In genomic region chr16:75648265-75649076, GRCh38 we compare ENCODE assay signal across 8 cellular contexts. TPM values are rescaled to one million over a fixed set of nuclear protein-coding genes. Genes with fewer than 3 reads are reported as not detected.
A peak's percentile ranks its signal among the peaks of the same experiment; 100 is the strongest.
DNase-seq lines count a peak whose midpoint lies in the region; ATAC-seq and TF ChIP-seq lines count a peak whose summit lies in the region.

No MANE protein-coding gene starts in this region.

- peaks cover 98% of the 10 kb centered on the region for H3K79me2 ChIP-seq in DND-41 (ENCODE audit: insufficient read depth, low read length)
- H3K79me2 ChIP-seq in neural progenitor cell (ENCODE audit: low read depth): peaks cover 95% of the 10 kb centered on the region

- TF ChIP-seq CTCF in DND-41 (IDR thresholded peaks at IDR 0.05; ENCODE audit: borderline replicate concordance, extremely low read depth, low read length, poor library complexity, severe bottlenecking): no peak
- TF ChIP-seq CTCF in RWPE2 (IDR thresholded peaks at IDR 0.05; ENCODE audit: poor library complexity, severe bottlenecking): no peak
- TF ChIP-seq CTCF in foreskin fibroblast (IDR thresholded peaks at IDR 0.05; ENCODE audit: low read depth, low read length): no peak
- TF ChIP-seq CTCF in neural progenitor cell (IDR thresholded peaks at IDR 0.05): no peak

- no peaks in the 10 kb centered on the region for H3K9me3 ChIP-seq in DND-41 (ENCODE audit: insufficient read depth, low read length, severe bottlenecking)
- no peaks in the 10 kb centered on the region for H3K9me3 ChIP-seq in RWPE2 (ENCODE audit: severe bottlenecking)
- H3K9me3 ChIP-seq in neural progenitor cell (ENCODE audit: low read depth): no peaks in the 10 kb centered on the region
- H3K9me3 ChIP-seq in stomach smooth muscle (ENCODE audit: control insufficient read depth in 2 of 2, low read length in 2 of 2): no peaks in the 10 kb centered on the region

- peak overlapping the region; percentile 92 for H3K27ac Mint-ChIP-seq in neural progenitor cell

- H3K36me3 ChIP-seq in DND-41 (ENCODE audit: insufficient read depth, low read length) (peaks cover 48% of the 10 kb centered on the region), RWPE2 (ENCODE audit: low read depth) (peaks cover 57% of the 10 kb centered on the region), neural progenitor cell (no peaks in the 10 kb centered on the region), stomach smooth muscle (ENCODE audit: control insufficient read depth in 2 of 2, insufficient read depth in 2 of 2, low read length in 2 of 2) (peaks cover 4 to 12% of the 10 kb centered on the region in 2 donors)

- H3K9me3 Mint-ChIP-seq in neural progenitor cell: no peaks in the 10 kb centered on the region

- peak overlapping the region; percentile 82 for H2AFZ ChIP-seq in DND-41 (ENCODE audit: low read depth, low read length)
- peak overlapping the region; percentile 99 for H2AFZ ChIP-seq in neural progenitor cell (replicated peaks)

- H3K27me3 ChIP-seq in DND-41 (ENCODE audit: insufficient read depth, low read length, poor library complexity) (no peaks in the 10 kb centered on the region), RWPE2 (ENCODE audit: insufficient read depth, poor library complexity, severe bottlenecking) (no peaks in the 10 kb centered on the region), neural progenitor cell (no peaks in the 10 kb centered on the region), stomach smooth muscle (ENCODE audit: control insufficient read depth in 1 of 2, insufficient read depth in 2 of 2, low read length in 2 of 2) (no peaks in the 10 kb centered on the region)

- ATAC-seq in DND-41 (ENCODE audit: insufficient read depth, low read depth) (peak; percentile 47), GM21723 (IDR thresholded peaks at IDR 0.05; ENCODE audit: unreplicated experiment) (peak; percentile 42), RWPE2 (ENCODE audit: low read depth) (peak; percentile 33)

- H3K9ac ChIP-seq in DND-41 (ENCODE audit: low read depth, low read length) (peak overlapping the region; percentile 83), neural progenitor cell (peak overlapping the region; percentile 87), stomach smooth muscle (ENCODE audit: low read length in 2 of 2) (peak overlapping the region; percentile 95 to 98)

- H4K20me1 ChIP-seq in DND-41 (ENCODE audit: insufficient read depth, low read length) (peaks cover 53% of the 10 kb centered on the region; the same call in 1 of the 2 replicates), neural progenitor cell (ENCODE audit: low read depth) (peaks cover 32% of the 10 kb centered on the region)

- peaks cover 23% of the 10 kb centered on the region for H3K36me3 Mint-ChIP-seq in neural progenitor cell

- H3K4me1 Mint-ChIP-seq in neural progenitor cell: peaks cover 36% of the 10 kb centered on the region

- H3K27me3 Mint-ChIP-seq in neural progenitor cell (ENCODE audit: insufficient read depth, low read depth): peaks cover 5% of the 10 kb centered on the region

- H3K27ac ChIP-seq in DND-41 (ENCODE audit: low read length) (peak overlapping the region; percentile 90), RWPE2 (ENCODE audit: poor library complexity, severe bottlenecking) (peak overlapping the region; percentile 84), neural progenitor cell (peak overlapping the region; percentile 87), stomach smooth muscle (ENCODE audit: low read length) (peak overlapping the region; percentile 90)

- H3K4me1 ChIP-seq in DND-41 (ENCODE audit: insufficient read depth, low read length) (peaks cover 62% of the 10 kb centered on the region), RWPE2 (ENCODE audit: insufficient read depth, poor library complexity, severe bottlenecking) (peaks cover 17% of the 10 kb centered on the region), neural progenitor cell (peaks cover 15% of the 10 kb centered on the region), stomach smooth muscle (ENCODE audit: control insufficient read depth, insufficient read depth, low read length) (peaks cover 25% of the 10 kb centered on the region)

- H3K4me3 ChIP-seq in DND-41 (ENCODE audit: low read depth in 1 of 2, low read length in 2 of 2) (peak overlapping the region; percentile 86 to 97), RWPE2 (ENCODE audit: severe bottlenecking) (peak overlapping the region; percentile 75), foreskin fibroblast (ENCODE audit: low read depth in 1 of 2, low read length in 2 of 2) (peak overlapping the region; percentile 68 to 97), neural progenitor cell (peak overlapping the region; percentile 95), stomach smooth muscle (ENCODE audit: low read length in 2 of 2) (peak overlapping the region; percentile 99)

- peak; percentile 86 for DNase-seq in DND-41
- DNase-seq in KG1 (lab: John Stamatoyannopoulos, UW): peak; percentile 58
- peak; percentile 80 for DNase-seq in RWPE2 (ENCODE audit: low spot score)
- DNase-seq in activated gamma-delta T cell (lab: John Stamatoyannopoulos, UW): peak; percentile 48
- DNase-seq in foreskin fibroblast: peak; percentile 62 to 88
- DNase-seq in neural progenitor cell (ENCODE audit: low spot score): peak; percentile 88

- peaks cover 13% of the 10 kb centered on the region for H3F3A ChIP-seq in neural progenitor cell (ENCODE audit: low read depth)

- H3K4me3 Mint-ChIP-seq in neural progenitor cell: peak overlapping the region; percentile 96

- H3K4me2 ChIP-seq in DND-41 (ENCODE audit: insufficient read depth, low read length): peak overlapping the region; percentile 76
- peak overlapping the region; percentile 96 for H3K4me2 ChIP-seq in neural progenitor cell

RNA-seq across cellular contexts. Expression of gene TERF2IP, which starts 0.9 kb away (rescaled TPM):
- total RNA-seq in neural progenitor cell (ENCODE audit: low replicate concordance): 26.4 and 34.9 TPM in 2 replicates

RNA-seq across cellular contexts. Expression of gene KARS1, which starts 1.0 kb away (rescaled TPM):
- total RNA-seq in neural progenitor cell (ENCODE audit: low replicate concordance): 185 and 228 TPM in 2 replicates

RNA-seq across cellular contexts. Expression of gene ADAT1, which starts 25.4 kb away (rescaled TPM):
- 76.6 and 86.4 TPM in 2 replicates for total RNA-seq in neural progenitor cell (ENCODE audit: low replicate concordance)

RNA-seq across cellular contexts. Expression of gene CPHXL2, which starts 28.3 kb away (rescaled TPM):
- total RNA-seq in neural progenitor cell (ENCODE audit: low replicate concordance): not detected in 2 replicates

RNA-seq across cellular contexts. Expression of gene DUXB, which starts 52.8 kb away (rescaled TPM):
- not detected in 2 replicates for total RNA-seq in neural progenitor cell (ENCODE audit: low replicate concordance)

Comparison
In these comparisons a context has a peak if more than half of its experiments do, and no peak if none do; other contexts are left out.
1. Peak in every context shown above with its lines: DNase-seq, ATAC-seq, H3K4me3 ChIP-seq and H3K27ac ChIP-seq.